In genomic region chr11:123180574-123180973, GRCh38 we compare ENCODE assay signal across 27 cellular contexts. TPM values are rescaled to one million over a fixed set of nuclear protein-coding genes. Genes with fewer than 3 reads are reported as not detected.
DNase-seq lines count a peak whose midpoint lies in the region; ATAC-seq and TF ChIP-seq lines count a peak whose summit lies in the region.
"Had no signal": no experiment of that assay in that cellular context is flagged by ENCODE, and none has a peak within 500 bp of the region (broad histone marks: within the 10 kb centered on the region; RNA-seq: fewer than 3 reads in every experiment).

No MANE protein-coding gene starts in this region.

- no peak for TF ChIP-seq EP300 in ovary (IDR thresholded peaks at IDR 0.05)

- H3K9ac ChIP-seq in GM23248 (peak overlapping the region; percentile 49), endodermal cell (ENCODE audit: extremely low read depth, low read length, poor library complexity, severe bottlenecking) (no peak overlapping the region)

- no peaks in the 10 kb centered on the region for H3K9me3 ChIP-seq in GM23248 (ENCODE audit: low read depth)
- H3K9me3 ChIP-seq in endodermal cell (ENCODE audit: control insufficient read depth, low read length): no peaks in the 10 kb centered on the region
- H3K9me3 ChIP-seq in ovary: no peaks in the 10 kb centered on the region
- H3K9me3 ChIP-seq: heart right ventricle, MG63, thyroid gland had no signal

- H3K27ac Mint-ChIP-seq in endodermal cell (peak overlapping the region; percentile 76), osteocyte (ENCODE audit: unreplicated experiment) (peak overlapping the region; percentile 43)
- H3K27ac Mint-ChIP-seq: activated CD4-positive, alpha-beta memory T cell treated with anti-CD3 and anti-CD28 coated beads for 36 hours; activated naive CD8-positive, alpha-beta T cell treated with anti-CD3 and anti-CD28 coated beads, Interleukin-2, amount 50 U/mL, for 24 hours; B cell; CD8-positive, alpha-beta T cell; natural killer cell; T-helper 17 cell had no signal

- H3K27me3 ChIP-seq in GM23248 (replicated peaks; ENCODE audit: insufficient read depth): no peaks in the 10 kb centered on the region
- H3K27me3 ChIP-seq in endodermal cell (ENCODE audit: control insufficient read depth, insufficient read depth, low read length, poor library complexity, severe bottlenecking): no peaks in the 10 kb centered on the region
- no peaks in the 10 kb centered on the region for H3K27me3 ChIP-seq in ovary
- H3K27me3 ChIP-seq: MG63, thyroid gland had no signal

- in situ Hi-C loops in GM23248 (cut with MboI): no loop called here

- TF ChIP-seq CTCF in endodermal cell (conservative IDR thresholded peaks at IDR 0.05) (no peak), osteocyte (IDR thresholded peaks at IDR 0.05) (no peak), ovary (IDR thresholded peaks at IDR 0.05) (no peak)

- H4K20me1 ChIP-seq in GM23248 (ENCODE audit: insufficient read depth): no peaks in the 10 kb centered on the region

- no peaks in the 10 kb centered on the region for H3K27me3 Mint-ChIP-seq in endodermal cell (ENCODE audit: insufficient read depth)
- no peaks in the 10 kb centered on the region for H3K27me3 Mint-ChIP-seq in osteocyte (ENCODE audit: unreplicated experiment)

- no peak for ATAC-seq in HG03097 (IDR thresholded peaks at IDR 0.05; ENCODE audit: low FRiP score, unreplicated experiment)
- ATAC-seq: activated naive CD8-positive, alpha-beta T cell treated with anti-CD3 and anti-CD28 coated beads, Interleukin-2, amount 50 U/mL, for 24 hours; CD8-positive, alpha-beta T cell; heart right ventricle; natural killer cell; stimulated activated naive CD8-positive, alpha-beta T cell treated with anti-CD3 and anti-CD28 coated beads, Interleukin-15, amount 100 ng/mL, for 72 hours; T-helper 17 cell had no signal

- intact Hi-C loops in ovary (cut with DNase I): loop anchor here in 1 of 4 donors (10.0 kb wide), 1 partner anchor 56 kb away; no protein-coding TSS in a partner anchor

- H3K4me3 ChIP-seq in GM23248 (no peak overlapping the region), endodermal cell (ENCODE audit: low read length) (no peak overlapping the region), ovary (no peak overlapping the region)
- H3K4me3 ChIP-seq: heart right ventricle, MG63, thyroid gland had no signal

- TF ChIP-seq POLR2A in ovary (IDR thresholded peaks at IDR 0.05): no peak

- H3K36me3 ChIP-seq in GM23248 (ENCODE audit: low read depth) (peaks cover 29% of the 10 kb centered on the region; the same call in 1 of the 2 replicates), endodermal cell (ENCODE audit: control insufficient read depth, insufficient read depth, low read length) (peaks cover 88% of the 10 kb centered on the region), ovary (no peaks in the 10 kb centered on the region)
- H3K36me3 ChIP-seq: heart right ventricle, thyroid gland had no signal

- H3K27ac ChIP-seq in GM23248: peak overlapping the region; percentile 93
- peak overlapping the region; percentile 32 for H3K27ac ChIP-seq in angular gyrus (ENCODE audit: low read depth, low read length)
- H3K27ac ChIP-seq in endodermal cell (ENCODE audit: low read depth, low read length): no peak overlapping the region
- H3K27ac ChIP-seq in ovary: no peak overlapping the region
- H3K27ac ChIP-seq: heart right ventricle, thyroid gland had no signal

- peaks cover 36% of the 10 kb centered on the region for H3K4me1 Mint-ChIP-seq in endodermal cell
- peaks cover 43% of the 10 kb centered on the region for H3K4me1 Mint-ChIP-seq in osteocyte (ENCODE audit: unreplicated experiment)
- H3K4me1 Mint-ChIP-seq: activated naive CD8-positive, alpha-beta T cell treated with anti-CD3 and anti-CD28 coated beads, Interleukin-2, amount 50 U/mL, for 24 hours; B cell; stimulated activated naive CD8-positive, alpha-beta T cell treated with anti-CD3 and anti-CD28 coated beads, Interleukin-15, amount 100 ng/mL, for 72 hours; T-helper 17 cell had no signal

- H2AFZ ChIP-seq in GM23248: no peak overlapping the region

- H3K79me2 ChIP-seq in GM23248 (ENCODE audit: insufficient read depth): peaks cover 100% of the 10 kb centered on the region

- H3F3A ChIP-seq in GM23248 (ENCODE audit: insufficient read depth): peaks cover 90% of the 10 kb centered on the region

- peak overlapping the region; percentile 8 for H3K4me2 ChIP-seq in GM23248 (ENCODE audit: unreplicated experiment)

- H3K4me1 ChIP-seq in GM23248 (ENCODE audit: insufficient read depth) (peaks cover 94% of the 10 kb centered on the region), endodermal cell (ENCODE audit: control insufficient read depth, insufficient read depth, low read length) (peaks cover 8% of the 10 kb centered on the region), ovary (ENCODE audit: insufficient read depth) (peaks cover 14% of the 10 kb centered on the region)
- H3K4me1 ChIP-seq: thyroid gland had no signal

- no peaks in the 10 kb centered on the region for H3K9me2 ChIP-seq in GM23248 (ENCODE audit: insufficient read depth)

- peaks cover 79% of the 10 kb centered on the region for H3K36me3 Mint-ChIP-seq in endodermal cell (ENCODE audit: low read depth)
- peaks cover 5% of the 10 kb centered on the region for H3K36me3 Mint-ChIP-seq in osteocyte (ENCODE audit: unreplicated experiment)
- H3K36me3 Mint-ChIP-seq: activated CD4-positive, alpha-beta memory T cell treated with anti-CD3 and anti-CD28 coated beads for 36 hours; CD8-positive, alpha-beta T cell; natural killer cell had no signal

- H3K4me3 Mint-ChIP-seq in endodermal cell: no peak overlapping the region
- H3K4me3 Mint-ChIP-seq in osteocyte (ENCODE audit: unreplicated experiment): no peak overlapping the region
- H3K4me3 Mint-ChIP-seq: activated CD4-positive, alpha-beta memory T cell treated with anti-CD3 and anti-CD28 coated beads for 36 hours; activated naive CD8-positive, alpha-beta T cell treated with anti-CD3 and anti-CD28 coated beads, Interleukin-2, amount 50 U/mL, for 24 hours; B cell; CD8-positive, alpha-beta T cell; natural killer cell; stimulated activated naive CD8-positive, alpha-beta T cell treated with anti-CD3 and anti-CD28 coated beads, Interleukin-15, amount 100 ng/mL, for 72 hours; T-helper 17 cell had no signal

- DNase-seq in GM23248 (peak; percentile 71), endodermal cell (no peak), osteocyte (ENCODE audit: extremely low spot score, unreplicated experiment) (no peak), T-helper 1 cell (no peak), HPDE6-E6E7 (ENCODE audit: extremely low spot score) (no peak), ovary (no peak)
- DNase-seq: activated CD4-positive, alpha-beta memory T cell treated with anti-CD3 and anti-CD28 coated beads for 36 hours; activated CD8-positive, alpha-beta memory T cell treated with anti-CD3 and anti-CD28 coated beads, Interleukin-2, amount 50 U/mL, for 4 hours; activated naive CD4-positive, alpha-beta T cell; activated naive CD8-positive, alpha-beta T cell treated with anti-CD3 and anti-CD28 coated beads, Interleukin-2, amount 50 U/mL, for 24 hours; CD8-positive, alpha-beta T cell; effector CD8-positive, alpha-beta T cell; heart right ventricle; KBM-7; MG63; natural killer cell; NCI-H1105; NCI-H187; NCI-H510A; occipital lobe; stimulated activated CD4-positive, alpha-beta T cell treated with anti-CD3 and anti-CD28 coated beads, Interleukin-2, amount 100 ng/mL, for 24 hours; stimulated activated naive CD8-positive, alpha-beta T cell treated with anti-CD3 and anti-CD28 coated beads, Interleukin-15, amount 100 ng/mL, for 72 hours; T-helper 17 cell had no signal

- 86 to 100% methylated on average over 2 of the region's 2 CpGs for WGBS in GM23248 (ENCODE audit: low coverage in 1 of 2, low lambda C conversion rate in 2 of 2, missing lambda C conversion rate in 2 of 2), 2 experiments
- WGBS in endodermal cell (ENCODE audit: insufficient coverage in 1 of 2, insufficient read length in 1 of 2), 2 experiments: 94% methylated on average over 2 of the region's 2 CpGs; no CpG with 5 or more reads in 1 of the 2 experiments
- 76 to 85% (median 85%) methylated on average over 2 of the region's 2 CpGs for WGBS in ovary, 3 donors

- H3K9me3 Mint-ChIP-seq in endodermal cell (no peaks in the 10 kb centered on the region), osteocyte (ENCODE audit: unreplicated experiment) (no peaks in the 10 kb centered on the region)
- H3K9me3 Mint-ChIP-seq: activated CD4-positive, alpha-beta memory T cell treated with anti-CD3 and anti-CD28 coated beads for 36 hours; activated naive CD8-positive, alpha-beta T cell treated with anti-CD3 and anti-CD28 coated beads, Interleukin-2, amount 50 U/mL, for 24 hours; CD8-positive, alpha-beta T cell; natural killer cell had no signal

RNA-seq across cellular contexts. Expression of gene CLMP, which starts 14.5 kb away (rescaled TPM):
- total RNA-seq in GM23248 (2014; rRNA removed; shearing (Covaris generic)): 195 and 215 TPM in 2 replicates
- polyA plus RNA-seq in GM23248 (2016; fragmentation: Nextera tagmentation; extraction: Ambion mirVana): 159 and 166 TPM in 2 replicates
- total RNA-seq in endodermal cell: 10 to 100 TPM; 86.5 to 94.4 TPM
- 18.3 TPM for polyA plus RNA-seq in endodermal cell (2013, experiment 1 of 2)
- polyA plus RNA-seq in endodermal cell (2013, experiment 2 of 2): 23.9 TPM
- 22.7 and 24.8 TPM in 2 replicates for total RNA-seq in osteocyte
- total RNA-seq in ovary: 10 to 100 TPM; 21.9 to 70.5 (median 25.3) TPM
- polyA plus RNA-seq in ovary: 10 to 100 TPM; 11.9 to 33.7 TPM
- total RNA-seq: B cell had no signal

Comparison
In these comparisons a context has a peak if more than half of its experiments do, and no peak if none do; other contexts are left out.
1. H3K27ac ChIP-seq: peak in GM23248 (single experiment) and angular gyrus (single experiment); none in endodermal cell (single experiment) and ovary (0 of 2).